Comparison of ENCODE assay signal across 17 cellular contexts in genomic region chr15:73784299-73784698, GRCh38.
"Had no signal": no experiment of that assay in that cellular context is flagged by ENCODE, and none has a peak within 500 bp of the region (broad histone marks: within the 10 kb centered on the region; RNA-seq: fewer than 3 reads in every experiment).

No MANE protein-coding gene starts in this region.

- DNase-seq: activated CD8-positive, alpha-beta memory T cell treated with anti-CD3 and anti-CD28 coated beads for 24 hours; activated CD8-positive, alpha-beta memory T cell treated with anti-CD3 and anti-CD28 coated beads, Interleukin-2, amount 50 U/mL, for 48 hours; activated effector memory CD4-positive, alpha-beta T cell treated with Interleukin-2 at 50 U/mL for 16 hours; activated naive CD4-positive, alpha-beta T cell treated with anti-CD3 and anti-CD28 coated beads, Interleukin-2, amount 10 ng/mL, durations not matched to agents 7 days and 5 days; activated naive CD8-positive, alpha-beta T cell treated with anti-CD3 and anti-CD28 coated beads, Interleukin-2, amount 50 U/mL, for 24 hours; activated T-cell treated with anti-CD3 and anti-CD28 coated beads, Interleukin-2, amount 50 U/mL, for 48 hours; cerebellar nuclear complex; effector CD4-positive, alpha-beta T cell; gastrocnemius medialis; kidney; mammary epithelial cell; mucosa of descending colon; naive B cell; stimulated activated CD4-positive, alpha-beta T cell treated with anti-CD3 and anti-CD28 coated beads, Interleukin-12 subunit alpha, Interleukin-12 subunit beta, amount 100 ng/mL, for 4 hours; stimulated activated CD4-positive, alpha-beta T cell treated with anti-CD3 and anti-CD28 coated beads, Interleukin-2, amount 100 ng/mL, for 24 hours; stimulated activated naive CD4-positive, alpha-beta T cell treated with Interleukin-2 at 50 U/mL for 16 hours; T1000 had no signal
